1 cellular context compared by ENCODE assay signal in the genomic region with DNA sequence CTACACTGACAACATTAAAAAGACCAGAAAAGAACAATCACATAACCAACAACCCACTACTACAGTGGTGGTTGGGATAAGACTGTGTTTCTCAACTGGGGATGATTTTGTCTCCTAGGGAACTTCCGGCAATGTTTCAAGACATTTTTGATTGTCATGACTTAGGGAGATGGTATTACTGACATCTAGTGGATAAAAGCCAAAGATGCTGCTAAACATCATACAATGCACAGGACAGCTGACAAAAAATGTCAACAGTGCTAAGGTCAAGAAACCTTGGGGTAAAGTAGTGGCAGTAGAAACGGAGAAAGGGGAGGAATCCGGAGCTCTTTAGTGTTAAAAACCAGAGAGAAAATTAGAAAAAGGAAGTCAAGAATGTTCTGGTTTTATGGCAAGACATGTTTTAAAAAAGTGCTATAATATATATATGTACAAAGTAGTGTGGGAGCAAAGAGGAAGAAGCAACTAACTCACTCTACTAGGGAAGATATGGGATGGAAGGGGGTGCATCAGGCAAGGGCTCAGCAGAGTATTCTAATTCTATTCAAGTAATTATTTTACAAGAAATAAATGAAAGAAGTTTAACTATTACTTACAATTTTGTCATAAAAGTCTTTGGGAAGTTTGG.
TF ChIP-seq lines count a peak whose summit lies in the region.

No MANE protein-coding gene starts in this region.

TF ChIP-seq in GM23338, 12 proteins besides CTCF, POLR2A, EP300 and RAD21 (continued from another document):
- no peak for TF ChIP-seq JUNB (IDR thresholded peaks at IDR 0.05; ENCODE audit: unreplicated experiment)
- TF ChIP-seq, protein P1, sequence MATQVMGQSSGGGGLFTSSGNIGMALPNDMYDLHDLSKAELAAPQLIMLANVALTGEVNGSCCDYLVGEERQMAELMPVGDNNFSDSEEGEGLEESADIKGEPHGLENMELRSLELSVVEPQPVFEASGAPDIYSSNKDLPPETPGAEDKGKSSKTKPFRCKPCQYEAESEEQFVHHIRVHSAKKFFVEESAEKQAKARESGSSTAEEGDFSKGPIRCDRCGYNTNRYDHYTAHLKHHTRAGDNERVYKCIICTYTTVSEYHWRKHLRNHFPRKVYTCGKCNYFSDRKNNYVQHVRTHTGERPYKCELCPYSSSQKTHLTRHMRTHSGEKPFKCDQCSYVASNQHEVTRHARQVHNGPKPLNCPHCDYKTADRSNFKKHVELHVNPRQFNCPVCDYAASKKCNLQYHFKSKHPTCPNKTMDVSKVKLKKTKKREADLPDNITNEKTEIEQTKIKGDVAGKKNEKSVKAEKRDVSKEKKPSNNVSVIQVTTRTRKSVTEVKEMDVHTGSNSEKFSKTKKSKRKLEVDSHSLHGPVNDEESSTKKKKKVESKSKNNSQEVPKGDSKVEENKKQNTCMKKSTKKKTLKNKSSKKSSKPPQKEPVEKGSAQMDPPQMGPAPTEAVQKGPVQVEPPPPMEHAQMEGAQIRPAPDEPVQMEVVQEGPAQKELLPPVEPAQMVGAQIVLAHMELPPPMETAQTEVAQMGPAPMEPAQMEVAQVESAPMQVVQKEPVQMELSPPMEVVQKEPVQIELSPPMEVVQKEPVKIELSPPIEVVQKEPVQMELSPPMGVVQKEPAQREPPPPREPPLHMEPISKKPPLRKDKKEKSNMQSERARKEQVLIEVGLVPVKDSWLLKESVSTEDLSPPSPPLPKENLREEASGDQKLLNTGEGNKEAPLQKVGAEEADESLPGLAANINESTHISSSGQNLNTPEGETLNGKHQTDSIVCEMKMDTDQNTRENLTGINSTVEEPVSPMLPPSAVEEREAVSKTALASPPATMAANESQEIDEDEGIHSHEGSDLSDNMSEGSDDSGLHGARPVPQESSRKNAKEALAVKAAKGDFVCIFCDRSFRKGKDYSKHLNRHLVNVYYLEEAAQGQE (IDR thresholded peaks at IDR 0.05; ENCODE audit: unreplicated experiment) = no peak
- TF ChIP-seq, protein P2, sequence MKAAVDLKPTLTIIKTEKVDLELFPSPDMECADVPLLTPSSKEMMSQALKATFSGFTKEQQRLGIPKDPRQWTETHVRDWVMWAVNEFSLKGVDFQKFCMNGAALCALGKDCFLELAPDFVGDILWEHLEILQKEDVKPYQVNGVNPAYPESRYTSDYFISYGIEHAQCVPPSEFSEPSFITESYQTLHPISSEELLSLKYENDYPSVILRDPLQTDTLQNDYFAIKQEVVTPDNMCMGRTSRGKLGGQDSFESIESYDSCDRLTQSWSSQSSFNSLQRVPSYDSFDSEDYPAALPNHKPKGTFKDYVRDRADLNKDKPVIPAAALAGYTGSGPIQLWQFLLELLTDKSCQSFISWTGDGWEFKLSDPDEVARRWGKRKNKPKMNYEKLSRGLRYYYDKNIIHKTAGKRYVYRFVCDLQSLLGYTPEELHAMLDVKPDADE (IDR thresholded peaks at IDR 0.05) = no peak
